ENCODE assay signal across 16 cellular contexts in genomic region chr17:78764871-78765270, GRCh38. TPM values are rescaled to one million over a fixed set of nuclear protein-coding genes. Genes with fewer than 3 reads are reported as not detected.
A peak's percentile ranks its signal among the peaks of the same experiment; 100 is the strongest.
DNase-seq lines count a peak whose midpoint lies in the region; ATAC-seq, FAIRE-seq and TF ChIP-seq lines count a peak whose summit lies in the region.
"Had no signal": no experiment of that assay in that cellular context is flagged by ENCODE, and none has a peak within 500 bp of the region (broad histone marks: within the 10 kb centered on the region; RNA-seq: fewer than 3 reads in every experiment).

No MANE protein-coding gene starts in this region.

- H3K4me3 Mint-ChIP-seq in chondrocyte (ENCODE audit: unreplicated experiment) (no peak overlapping the region), neural crest cell (no peak overlapping the region)
- H3K4me3 Mint-ChIP-seq: GM23338, mesothelial cell of epicardium had no signal

- H3K4me1 Mint-ChIP-seq in chondrocyte (ENCODE audit: low read depth) (peaks cover 21% of the 10 kb centered on the region), neural crest cell (peaks cover 9% of the 10 kb centered on the region)

- H3K9me3 Mint-ChIP-seq in chondrocyte (ENCODE audit: low read depth), result no peaks in the 10 kb centered on the region
- H3K9me3 Mint-ChIP-seq in neural crest cell, result no peaks in the 10 kb centered on the region
- H3K9me3 Mint-ChIP-seq: GM23338, mesothelial cell of epicardium had no signal

- H3K27me3 Mint-ChIP-seq in chondrocyte (ENCODE audit: low read depth) (no peaks in the 10 kb centered on the region), neural crest cell (ENCODE audit: low read depth) (no peaks in the 10 kb centered on the region)

- H3K27me3 ChIP-seq in colonic mucosa (no peaks in the 10 kb centered on the region), lower lobe of right lung (ENCODE audit: low read depth) (no peaks in the 10 kb centered on the region)
- H3K27me3 ChIP-seq: body of pancreas, gastrocnemius medialis had no signal

- intact Hi-C loops in colonic mucosa (cut with DNase I) (no loop called here), lower lobe of right lung (cut with DNase I) (no loop called here)

- peak in 8 of 14 donors; percentile 25 to 68 (median 38) for DNase-seq in C1 segment of cervical spinal cord (lab: John Stamatoyannopoulos, UW)
- no peak for DNase-seq in GM12891 (ENCODE audit: insufficient read length, low spot score)
- no peak for DNase-seq in chondrocyte (ENCODE audit: low spot score)
- no peak for DNase-seq in neural crest cell (ENCODE audit: low read depth, low spot score)
- no peak for DNase-seq in colonic mucosa
- DNase-seq in lower lobe of right lung, result no peak
- DNase-seq: body of pancreas, gastrocnemius medialis, IMR-90, NCI-H1105 treated with DMSO at 0.1 percent for 48 hours, psoas muscle had no signal

- no peak for ATAC-seq in GM18909 (IDR thresholded peaks at IDR 0.05; ENCODE audit: poor library complexity, unreplicated experiment)
- no peak for ATAC-seq in lower lobe of right lung
- ATAC-seq: body of pancreas, gastrocnemius medialis, GM23338, psoas muscle had no signal

- no peak overlapping the region for H3K4me3 ChIP-seq in colonic mucosa
- H3K4me3 ChIP-seq in lower lobe of right lung, result no peak overlapping the region
- H3K4me3 ChIP-seq: body of pancreas, gastrocnemius medialis, GM23338, psoas muscle had no signal

- H3K36me3 Mint-ChIP-seq in chondrocyte (ENCODE audit: low read depth) (no peaks in the 10 kb centered on the region), neural crest cell (ENCODE audit: low read depth) (no peaks in the 10 kb centered on the region)
- H3K36me3 Mint-ChIP-seq: mesothelial cell of epicardium had no signal

- no peak for TF ChIP-seq POLR2A in GM12891 (IDR thresholded peaks at IDR 0.05; ENCODE audit: low read depth, low read length)

- H3K27ac ChIP-seq in colonic mucosa, result no peak overlapping the region
- H3K27ac ChIP-seq in lower lobe of right lung, result no peak overlapping the region
- H3K27ac ChIP-seq: body of pancreas, psoas muscle had no signal

- H3K36me3 ChIP-seq in colonic mucosa, result no peaks in the 10 kb centered on the region
- no peaks in the 10 kb centered on the region for H3K36me3 ChIP-seq in lower lobe of right lung
- H3K36me3 ChIP-seq: gastrocnemius medialis had no signal

- H3K4me1 ChIP-seq in colonic mucosa (no peaks in the 10 kb centered on the region), lower lobe of right lung (peaks cover 74% of the 10 kb centered on the region)

- no peaks in the 10 kb centered on the region for H3K9me3 ChIP-seq in colonic mucosa
- H3K9me3 ChIP-seq in lower lobe of right lung, result no peaks in the 10 kb centered on the region
- H3K9me3 ChIP-seq: body of pancreas, gastrocnemius medialis, psoas muscle had no signal

- no peak overlapping the region for H3K9ac ChIP-seq in colonic mucosa (ENCODE audit: low read depth in 2 of 2, low read length in 2 of 2)

- H3K27ac Mint-ChIP-seq in chondrocyte (ENCODE audit: unreplicated experiment) (peak overlapping the region; percentile 13), neural crest cell (ENCODE audit: unreplicated experiment) (peak overlapping the region; percentile 45)
- H3K27ac Mint-ChIP-seq: GM23338 had no signal

- TF ChIP-seq CTCF in chondrocyte (IDR thresholded peaks at IDR 0.05), result no peak
- no peak for TF ChIP-seq CTCF in neural crest cell (conservative IDR thresholded peaks at IDR 0.05)
- no peak for TF ChIP-seq CTCF in colonic mucosa (IDR thresholded peaks at IDR 0.05)
- no peak for TF ChIP-seq CTCF in lower lobe of right lung (IDR thresholded peaks at IDR 0.05)

- FAIRE-seq in GM12891 (lab: Jason Lieb, UNC), result peak; percentile 52
- FAIRE-seq: endometrium, GM18507 had no signal

TF ChIP-seq in GM12891, 5 proteins besides CTCF, POLR2A, EP300 and RAD21:
- TF ChIP-seq POLR2AphosphoS5 (IDR thresholded peaks at IDR 0.05; ENCODE audit: low read depth, low read length) (no peak), SPI1 (IDR thresholded peaks at IDR 0.05; ENCODE audit: low read depth, low read length) (no peak), PAX5 (IDR thresholded peaks at IDR 0.05; ENCODE audit: insufficient read depth, low read length, severe bottlenecking) (no peak), POU2F2 (IDR thresholded peaks at IDR 0.05; ENCODE audit: low read depth, low read length) (no peak), TAF1 (IDR thresholded peaks at IDR 0.05; ENCODE audit: low read depth, low read length) (no peak)

RNA-seq across cellular contexts. Expression of gene CYTH1, which starts 17.2 kb away (rescaled TPM):
- 171 TPM for polyA plus RNA-seq in GM12891 (2012; ENCODE audit: low read depth, missing spikeins)
- 79.2 to 155 TPM (median 80.8 TPM) in 3 replicates for total RNA-seq in chondrocyte
- 26.8 and 27.7 TPM in 2 replicates for total RNA-seq in neural crest cell
- 10 to 100 TPM; 54.6 to 68.9 TPM for total RNA-seq in colonic mucosa
- total RNA-seq in lower lobe of right lung, result 110 TPM

Comparison
In these comparisons a context has a peak if more than half of its experiments do, and no peak if none do; other contexts are left out.
1. DNase-seq: peak in C1 segment of cervical spinal cord (8 of 14); none in GM12891 (single experiment), chondrocyte (single experiment), neural crest cell (single experiment), colonic mucosa (single experiment) and lower lobe of right lung (single experiment).